ENCODE assay signal across 8 cellular contexts in genomic region chr5:65480306-65480865, GRCh38. TPM values are rescaled to one million over a fixed set of nuclear protein-coding genes. Genes with fewer than 3 reads are reported as not detected.
A peak's percentile ranks its signal among the peaks of the same experiment; 100 is the strongest.
DNase-seq lines count a peak whose midpoint lies in the region; ATAC-seq and TF ChIP-seq lines count a peak whose summit lies in the region.

No MANE protein-coding gene starts in this region.

- H3K4me1 ChIP-seq in heart left ventricle: peaks cover 0 to 27% (median 11%) of the 10 kb centered on the region in 12 donors

- no peaks in the 10 kb centered on the region for H3K27me3 Mint-ChIP-seq in activated naive CD8-positive, alpha-beta T cell treated with anti-CD3 and anti-CD28 coated beads, Interleukin-2, amount 50 U/mL, for 24 hours

- WGBS in heart left ventricle, 4 donors: 0 to 1% (median 0%) methylated on average over 15 of the region's 15 CpGs

- H3K4me3 Mint-ChIP-seq in activated naive CD8-positive, alpha-beta T cell treated with anti-CD3 and anti-CD28 coated beads, Interleukin-2, amount 50 U/mL, for 24 hours: no peak overlapping the region

- peak overlapping the region; percentile 47 to 94 (median 90) for H3K27ac ChIP-seq in heart left ventricle

- H3K27ac Mint-ChIP-seq in activated naive CD8-positive, alpha-beta T cell treated with anti-CD3 and anti-CD28 coated beads, Interleukin-2, amount 50 U/mL, for 24 hours: no peak overlapping the region

- peak; percentile 80 for DNase-seq in ELR (ENCODE audit: low read depth)
- DNase-seq in HEK293T (ENCODE audit: extremely low spot score): peak; percentile 25
- peak; percentile 87 for DNase-seq in NCI-H82 (lab: John Stamatoyannopoulos, UW)
- peak; percentile 32 for DNase-seq in activated naive CD8-positive, alpha-beta T cell treated with anti-CD3 and anti-CD28 coated beads, Interleukin-2, amount 50 U/mL, for 24 hours
- DNase-seq in heart left ventricle: peak; percentile 75 to 83 (median 81)
- peak; percentile 71 for DNase-seq in pons (ENCODE audit: low spot score)
- no peak for DNase-seq in epidermal melanocyte (ENCODE audit: insufficient read length, low spot score)

- no peak for TF ChIP-seq CTCF in heart left ventricle (IDR thresholded peaks at IDR 0.05)

- no peaks in the 10 kb centered on the region for H3K36me3 ChIP-seq in heart left ventricle

- peak; percentile 25 for ATAC-seq in activated naive CD8-positive, alpha-beta T cell treated with anti-CD3 and anti-CD28 coated beads, Interleukin-2, amount 50 U/mL, for 24 hours
- ATAC-seq in heart left ventricle: peak in 3 of 4 donors; percentile 21 to 63 (median 41)
- no peak for ATAC-seq in HG03108 (IDR thresholded peaks at IDR 0.05; ENCODE audit: unreplicated experiment)

- H3K36me3 Mint-ChIP-seq in activated naive CD8-positive, alpha-beta T cell treated with anti-CD3 and anti-CD28 coated beads, Interleukin-2, amount 50 U/mL, for 24 hours (ENCODE audit: low read depth): no peaks in the 10 kb centered on the region

- no peaks in the 10 kb centered on the region for H3K27me3 ChIP-seq in heart left ventricle

- CTCF ChIA-PET in HEK293T (lab: Yijun Ruan, JAX): interaction anchor here (0.6 to 0.9 kb wide), 2 partner anchors 39 to 380 kb away, joined by 3 read pairs; no protein-coding TSS in a partner anchor

- H3K9me3 ChIP-seq in heart left ventricle: no peaks in the 10 kb centered on the region

- H3K9me3 Mint-ChIP-seq in activated naive CD8-positive, alpha-beta T cell treated with anti-CD3 and anti-CD28 coated beads, Interleukin-2, amount 50 U/mL, for 24 hours: no peaks in the 10 kb centered on the region

- TF ChIP-seq POLR2A in heart left ventricle (IDR thresholded peaks at IDR 0.05): no peak

- H3K4me1 Mint-ChIP-seq in activated naive CD8-positive, alpha-beta T cell treated with anti-CD3 and anti-CD28 coated beads, Interleukin-2, amount 50 U/mL, for 24 hours: peaks cover 17% of the 10 kb centered on the region

- peak overlapping the region; percentile 20 to 75 (median 64) for H3K4me3 ChIP-seq in heart left ventricle

- POLR2A ChIA-PET in HEK293T (lab: Yijun Ruan, JAX): interaction anchor here (0.9 kb wide), 1 partner anchor 445 kb away, joined by 4 read pairs; no protein-coding TSS in a partner anchor

- intact Hi-C loops in heart left ventricle (cut with DNase I): loop anchor here (1.0 to 10.0 kb wide), 16 partner anchors 116 to 846 kb away; no protein-coding TSS in a partner anchor

TF ChIP-seq in HEK293T, 16 proteins besides CTCF, POLR2A, EP300 and RAD21:
- TF ChIP-seq PKNOX1 (IDR thresholded peaks at IDR 0.05): 0 out of 2 replicates have a peak, but pooled peaks have one; percentile 13
- TF ChIP-seq FOXM1 (IDR thresholded peaks at IDR 0.05; ENCODE audit: borderline replicate concordance): no peak
TF ChIP-seq in HEK293T: peak in this region for 1.

RNA-seq across cellular contexts. Expression of gene ADAMTS6, which starts 1.3 kb away (rescaled TPM):
- 1 to 10 TPM; 1.5 to 4.3 (median 3.4) TPM for total RNA-seq in heart left ventricle
- polyA plus RNA-seq in heart left ventricle: under 1 TPM; 0.28 to 0.72 TPM
